ENCODE assay signal across 1 cellular context in genomic region chr1:153646672-153647374, GRCh38.
TF ChIP-seq lines count a peak whose summit lies in the region.

No MANE protein-coding gene starts in this region.

TF ChIP-seq in WTC11, 78 proteins besides CTCF, POLR2A, EP300 and RAD21 (continued from another document):
- no peak for TF ChIP-seq FOXP4 (CRISPR knock-in tag; IDR thresholded peaks at IDR 0.05)
- TF ChIP-seq ZBTB21 (CRISPR knock-in tag; IDR thresholded peaks at IDR 0.05; ENCODE audit: borderline replicate concordance): no peak
- TF ChIP-seq SP1 (CRISPR knock-in tag; conservative IDR thresholded peaks at IDR 0.05): no peak
- TF ChIP-seq NFATC4 (CRISPR knock-in tag; IDR thresholded peaks at IDR 0.05): no peak
- TF ChIP-seq TP53 (CRISPR knock-in tag; IDR thresholded peaks at IDR 0.05): no peak
